ENCODE assay signal across 11 cellular contexts in genomic region chr10:114519306-114519669, GRCh38.
DNase-seq lines count a peak whose midpoint lies in the region; ATAC-seq and TF ChIP-seq lines count a peak whose summit lies in the region.
"Had no signal": no experiment of that assay in that cellular context is flagged by ENCODE, and none has a peak within 500 bp of the region (broad histone marks: within the 10 kb centered on the region; RNA-seq: fewer than 3 reads in every experiment).

No MANE protein-coding gene starts in this region.

- CTCF ChIA-PET in Calu3 (lab: Charles Lee) = interaction anchor here (0.7 to 1.0 kb wide), 2 partner anchors 8 to 13 kb away, joined by 3 read pairs; no protein-coding TSS in a partner anchor
- CTCF ChIA-PET in PC-3 (lab: Charles Lee) = interaction anchor here (0.7 to 0.8 kb wide), 2 partner anchors 30 to 731 kb away, joined by 3 read pairs; no protein-coding TSS in a partner anchor

- H3K4me1 ChIP-seq in PC-3 (ENCODE audit: insufficient read depth, low read length) = peaks cover 31% of the 10 kb centered on the region
- H3K4me1 ChIP-seq in trophoblast cell (ENCODE audit: control insufficient read depth in 1 of 2, insufficient read depth in 2 of 2, low read length in 2 of 2) = no peaks in the 10 kb centered on the region
- H3K4me1 ChIP-seq in ascending aorta = peaks cover 0 to 6% of the 10 kb centered on the region in 2 donors

- no peaks in the 10 kb centered on the region for H3K79me1 ChIP-seq in trophoblast cell (ENCODE audit: low read length)

- H3K9me3 Mint-ChIP-seq in Calu3 (ENCODE audit: low read depth, unreplicated experiment) = no peaks in the 10 kb centered on the region

- no peaks in the 10 kb centered on the region for H3K9me2 ChIP-seq in PC-3 (replicated peaks; ENCODE audit: low read length)

- DNase-seq in Calu3 (peak; percentile 80), PC-3 (peak; percentile 31), fibroblast of mammary gland (ENCODE audit: low read depth) (peak; percentile 51), trophoblast cell (peak; percentile 49 to 53), T1000 (lab: John Stamatoyannopoulos, UW) (no peak), ascending aorta (ENCODE audit: low spot score in 2 of 2) (no peak), SHP77 treated with DMSO at 0.1 percent for 48 hours (lab: John Stamatoyannopoulos, UW) (no peak)
- DNase-seq: NCI-H2081 had no signal

- H3F3A ChIP-seq in PC-3 (ENCODE audit: low read length, unreplicated experiment) = peaks cover 6% of the 10 kb centered on the region

- H3K4me2 ChIP-seq in PC-3 (ENCODE audit: low read length) (peak overlapping the region; percentile 87), trophoblast cell (ENCODE audit: low read length) (no peak overlapping the region)

- H3K36me3 Mint-ChIP-seq in Calu3 (ENCODE audit: insufficient read depth, unreplicated experiment) = peaks cover 38% of the 10 kb centered on the region

- peak overlapping the region; percentile 18 for H3K4me3 Mint-ChIP-seq in Calu3 (ENCODE audit: low read depth, unreplicated experiment)

- H3K27me3 ChIP-seq in PC-3 (ENCODE audit: low read length) = no peaks in the 10 kb centered on the region
- no peaks in the 10 kb centered on the region for H3K27me3 ChIP-seq in trophoblast cell (ENCODE audit: insufficient read depth, low read length)
- no peaks in the 10 kb centered on the region for H3K27me3 ChIP-seq in ascending aorta

- H2BK5ac ChIP-seq in trophoblast cell (ENCODE audit: low read depth, low read length, poor library complexity) = no peak overlapping the region

- H3K79me2 ChIP-seq in PC-3 (ENCODE audit: low read length) = peaks cover 47% of the 10 kb centered on the region
- no peaks in the 10 kb centered on the region for H3K79me2 ChIP-seq in trophoblast cell (ENCODE audit: control insufficient read depth, insufficient read depth, low read length, poor library complexity)

- H3K4ac ChIP-seq in trophoblast cell (ENCODE audit: low read depth, low read length) = no peak overlapping the region

- H3K14ac ChIP-seq in trophoblast cell (ENCODE audit: low read length) = no peak overlapping the region

- ATAC-seq in PC-3 (peak; percentile 30), GM21723 (IDR thresholded peaks at IDR 0.05; ENCODE audit: unreplicated experiment) (no peak)

- TF ChIP-seq CTCF in Calu3 (IDR thresholded peaks at IDR 0.05; ENCODE audit: unreplicated experiment) = no peak
- no peak for TF ChIP-seq CTCF in PC-3 (conservative IDR thresholded peaks at IDR 0.05; ENCODE audit: low read depth, low read length)
- no peak for TF ChIP-seq CTCF in fibroblast of mammary gland (conservative IDR thresholded peaks at IDR 0.05; ENCODE audit: control insufficient read depth, insufficient read depth, low read depth, low read length)
- TF ChIP-seq CTCF in ascending aorta (IDR thresholded peaks at IDR 0.05) = no peak

- H4K20me1 ChIP-seq in PC-3 (ENCODE audit: low read length) = no peaks in the 10 kb centered on the region

- H2BK120ac ChIP-seq in trophoblast cell (ENCODE audit: insufficient read depth, low read length, poor library complexity) = no peak overlapping the region

- BruUV-seq in Calu3 (replicated peaks; lab: Mats Ljungman, UMichigan) (no TSS peak), PC-3 (replicated peaks; lab: Mats Ljungman, UMichigan) (no TSS peak)

- H3K18ac ChIP-seq in trophoblast cell (ENCODE audit: low read length) = no peak overlapping the region

- H3K9ac ChIP-seq in PC-3 (ENCODE audit: low read length) (peak overlapping the region; percentile 65), trophoblast cell (ENCODE audit: low read length) (no peak overlapping the region)

- peak overlapping the region; percentile 95 for H3K27ac Mint-ChIP-seq in Calu3 (ENCODE audit: unreplicated experiment)

- no peaks in the 10 kb centered on the region for H3K27me3 Mint-ChIP-seq in Calu3 (ENCODE audit: unreplicated experiment)

- no peak overlapping the region for H4K8ac ChIP-seq in trophoblast cell (ENCODE audit: low read depth, low read length)

- H3K27ac ChIP-seq in PC-3 (ENCODE audit: low read length) (peak overlapping the region; percentile 93), trophoblast cell (ENCODE audit: low read depth, low read length) (no peak overlapping the region), ascending aorta (no peak overlapping the region)

- no peak overlapping the region for H2AFZ ChIP-seq in PC-3 (ENCODE audit: low read length)
- no peak overlapping the region for H2AFZ ChIP-seq in trophoblast cell (ENCODE audit: insufficient read depth, low read length, poor library complexity)

- H3K36me3 ChIP-seq in PC-3 (ENCODE audit: low read depth, low read length) (no peaks in the 10 kb centered on the region), trophoblast cell (ENCODE audit: control insufficient read depth in 1 of 2, insufficient read depth in 2 of 2, low read length in 2 of 2) (no peaks in the 10 kb centered on the region), ascending aorta (no peaks in the 10 kb centered on the region)
- H3K36me3 ChIP-seq: thoracic aorta had no signal

- no CpG with 5 or more reads among the region's 5 CpGs for WGBS in trophoblast cell (ENCODE audit: extremely low coverage, insufficient coverage, insufficient read length)

- no peak overlapping the region for H2AK5ac ChIP-seq in trophoblast cell (ENCODE audit: low read length)

- H3K23ac ChIP-seq in trophoblast cell (ENCODE audit: low read length) = no peak overlapping the region

- peaks cover 59% of the 10 kb centered on the region for H3K4me1 Mint-ChIP-seq in Calu3 (ENCODE audit: low read depth, unreplicated experiment)

- intact Hi-C loops in Calu3 (cut with micrococcal nuclease; ENCODE audit: unreplicated experiment) = loop anchor here (1.0 kb wide), 1 partner anchor 12 kb away; no protein-coding TSS in a partner anchor
- intact Hi-C loops in PC-3 (cut with micrococcal nuclease) = no loop called here
- intact Hi-C loops in ascending aorta (cut with DNase I) = no loop called here

- no peak overlapping the region for H4K12ac ChIP-seq in trophoblast cell (ENCODE audit: low read depth, low read length)

- POLR2A ChIA-PET in PC-3 (lab: Charles Lee; ENCODE audit: unreplicated experiment) = no interaction called here

- H4K91ac ChIP-seq in trophoblast cell (ENCODE audit: low read depth, low read length) = no peak overlapping the region

- no peak overlapping the region for H2BK12ac ChIP-seq in trophoblast cell (ENCODE audit: low read length)

- H3K4me3 ChIP-seq in PC-3 (ENCODE audit: low read length) (0 out of 2 replicates have a peak overlapping the region, but pooled peaks have one; percentile 33), fibroblast of mammary gland (ENCODE audit: control insufficient read depth, low read depth, low read length) (no peak overlapping the region), trophoblast cell (ENCODE audit: low read depth, low read length) (no peak overlapping the region), ascending aorta (no peak overlapping the region)
- H3K4me3 ChIP-seq: smooth muscle cell, thoracic aorta had no signal

- no peaks in the 10 kb centered on the region for H3K9me3 ChIP-seq in PC-3 (ENCODE audit: low read length)
- no peaks in the 10 kb centered on the region for H3K9me3 ChIP-seq in trophoblast cell (ENCODE audit: insufficient read depth, low read depth, low read length)
- no peaks in the 10 kb centered on the region for H3K9me3 ChIP-seq in ascending aorta
- H3K9me3 ChIP-seq: thoracic aorta had no signal

Comparison
In these comparisons a context has a peak if more than half of its experiments do, and no peak if none do; other contexts are left out.
1. DNase-seq: peak in Calu3 (single experiment), PC-3 (single experiment), fibroblast of mammary gland (single experiment) and trophoblast cell (2 of 2); none in T1000 (single experiment), ascending aorta (0 of 2) and SHP77 treated with DMSO at 0.1 percent for 48 hours (single experiment).